8 cellular contexts compared by ENCODE assay signal in genomic region chr12:49088190-49088931, GRCh38. TPM values are rescaled to one million over a fixed set of nuclear protein-coding genes. Genes with fewer than 3 reads are reported as not detected.
A peak's percentile ranks its signal among the peaks of the same experiment; 100 is the strongest.
DNase-seq lines count a peak whose midpoint lies in the region; ATAC-seq and TF ChIP-seq lines count a peak whose summit lies in the region.

No MANE protein-coding gene starts in this region.

- intact Hi-C loops in Calu3 (cut with micrococcal nuclease; ENCODE audit: unreplicated experiment) = loop anchor here (5.0 kb wide), 1 partner anchor 34 kb away; no protein-coding TSS in a partner anchor
- intact Hi-C loops in PC-3 (cut with micrococcal nuclease) = loop anchor here (1.0 to 2.0 kb wide), 3 partner anchors 20 to 146 kb away; partner anchors contain the start of gene RHEBL1
- intact Hi-C loops in esophagus squamous epithelium (cut with DNase I) = no loop called here

- TF ChIP-seq POLR2A in esophagus squamous epithelium (IDR thresholded peaks at IDR 0.05) = no peak

- H3K4me1 Mint-ChIP-seq in Calu3 (ENCODE audit: low read depth, unreplicated experiment) = no peaks in the 10 kb centered on the region
- H3K4me1 Mint-ChIP-seq in nephron = peaks cover 32% of the 10 kb centered on the region

- no peaks in the 10 kb centered on the region for H3K9me3 ChIP-seq in PC-3 (ENCODE audit: low read length)
- no peaks in the 10 kb centered on the region for H3K9me3 ChIP-seq in esophagus squamous epithelium

- H3K27ac ChIP-seq in KMS-11 (no peak overlapping the region), PC-3 (ENCODE audit: low read length) (no peak overlapping the region), esophagus squamous epithelium (peak overlapping the region in 2 of 4 donors; percentile 2 to 22)

- POLR2A ChIA-PET in PC-3 (lab: Charles Lee; ENCODE audit: unreplicated experiment) = interaction anchor here (0.5 to 0.6 kb wide), 2 partner anchors 11 to 24 kb away, joined by 4 to 10 read pairs; no protein-coding TSS in a partner anchor

- 5 to 6% methylated on average over 10 to 15 of the region's 18 CpGs for WGBS in esophagus squamous epithelium, 2 donors

- H3F3A ChIP-seq in PC-3 (ENCODE audit: low read length, unreplicated experiment) = no peaks in the 10 kb centered on the region

- H3K4me3 Mint-ChIP-seq in Calu3 (ENCODE audit: low read depth, unreplicated experiment) = no peak overlapping the region
- peak overlapping the region; percentile 51 to 57 (median 54) for H3K4me3 Mint-ChIP-seq in nephron

- H3K9ac ChIP-seq in KMS-11 = no peak overlapping the region
- H3K9ac ChIP-seq in PC-3 (ENCODE audit: low read length) = no peak overlapping the region

- peaks cover 32% of the 10 kb centered on the region for H3K27me3 ChIP-seq in KMS-11 (ENCODE audit: insufficient read depth, low read depth)
- peaks cover 26% of the 10 kb centered on the region for H3K27me3 ChIP-seq in PC-3 (ENCODE audit: low read length)
- H3K27me3 ChIP-seq in esophagus squamous epithelium = peaks cover 16 to 51% (median 28%) of the 10 kb centered on the region in 4 donors

- H3K4me1 ChIP-seq in KMS-11 (ENCODE audit: low read depth, poor library complexity, severe bottlenecking) = peaks cover 23% of the 10 kb centered on the region
- peaks cover 24% of the 10 kb centered on the region for H3K4me1 ChIP-seq in PC-3 (ENCODE audit: insufficient read depth, low read length)
- H3K4me1 ChIP-seq in esophagus squamous epithelium = peaks cover 27 to 58% (median 48%) of the 10 kb centered on the region in 3 donors

- H3K36me3 Mint-ChIP-seq in Calu3 (ENCODE audit: insufficient read depth, unreplicated experiment) (no peaks in the 10 kb centered on the region), nephron (ENCODE audit: low read depth) (no peaks in the 10 kb centered on the region)

- ATAC-seq in GM21717 (IDR thresholded peaks at IDR 0.05; ENCODE audit: unreplicated experiment) (peak; percentile 74), PC-3 (peak; percentile 80)

- DNase-seq in Calu3 (peak; percentile 70), PC-3 (peak; percentile 95), esophagus squamous epithelium (lab: John Stamatoyannopoulos, UW) (no peak)
- peak; percentile 66 for DNase-seq in activated T-cell treated with anti-CD3 and anti-CD28 coated beads, Interleukin-2, amount 50 U/mL, for 1 hour
- peak; percentile 52 for DNase-seq in stimulated activated naive CD4-positive, alpha-beta T cell treated with Interleukin-2 at 50 U/mL for 16 hours (lab: John Stamatoyannopoulos, UW)

- no peak overlapping the region for H3K4me3 ChIP-seq in KMS-11 (IDR thresholded peaks at IDR 0.05; ENCODE audit: insufficient read depth, low read depth, low read length)
- H3K4me3 ChIP-seq in PC-3 (ENCODE audit: low read length) = peak overlapping the region; percentile 59
- peak overlapping the region in 2 of 4 donors; percentile 11 to 49 for H3K4me3 ChIP-seq in esophagus squamous epithelium

- H3K4me2 ChIP-seq in KMS-11 (peak overlapping the region; percentile 68), PC-3 (ENCODE audit: low read length) (peak overlapping the region; percentile 83)

- CTCF ChIA-PET in Calu3 (lab: Charles Lee) = interaction anchor here (0.5 to 2.7 kb wide), 15 partner anchors 9 to 149 kb away, joined by 3 to 29 read pairs (median 6); partner anchors contain the start of genes LMBR1L, RHEBL1 and TUBA1B
- CTCF ChIA-PET in PC-3 (lab: Charles Lee) = interaction anchor here (0.5 to 3.2 kb wide), 14 partner anchors 8 to 1250 kb away, joined by 3 to 36 read pairs (median 5); partner anchors contain the start of genes DDX23 and RHEBL1

- H3K9me2 ChIP-seq in PC-3 (replicated peaks; ENCODE audit: low read length) = no peaks in the 10 kb centered on the region

- peak overlapping the region; percentile 92 for H2AFZ ChIP-seq in KMS-11 (ENCODE audit: low read depth)
- peak overlapping the region; percentile 83 for H2AFZ ChIP-seq in PC-3 (ENCODE audit: low read length)

- no peaks in the 10 kb centered on the region for H4K20me1 ChIP-seq in KMS-11 (ENCODE audit: insufficient read depth)
- H4K20me1 ChIP-seq in PC-3 (ENCODE audit: low read length) = no peaks in the 10 kb centered on the region

- no peaks in the 10 kb centered on the region for H3K79me2 ChIP-seq in KMS-11 (ENCODE audit: insufficient read depth, low read depth)
- no peaks in the 10 kb centered on the region for H3K79me2 ChIP-seq in PC-3 (ENCODE audit: low read length)

- H3K27me3 Mint-ChIP-seq in Calu3 (ENCODE audit: unreplicated experiment) (peaks cover 39% of the 10 kb centered on the region), nephron (ENCODE audit: low read depth) (peaks cover 75% of the 10 kb centered on the region)

- TF ChIP-seq CTCF in Calu3 (IDR thresholded peaks at IDR 0.05; ENCODE audit: unreplicated experiment) (peak; percentile 55), KMS-11 (conservative IDR thresholded peaks at IDR 0.05; ENCODE audit: low read depth, low read length) (peak; percentile 92), PC-3 (conservative IDR thresholded peaks at IDR 0.05; ENCODE audit: low read depth, low read length) (peak; percentile 94), esophagus squamous epithelium (IDR thresholded peaks at IDR 0.05) (peak; percentile 82 to 87 (median 84)), nephron (IDR thresholded peaks at IDR 0.05; ENCODE audit: unreplicated experiment in 3 of 3) (peak; percentile 84 to 89 (median 87))

- H3K9me3 Mint-ChIP-seq in Calu3 (ENCODE audit: low read depth, unreplicated experiment) (no peaks in the 10 kb centered on the region), nephron (no peaks in the 10 kb centered on the region)

- H3K36me3 ChIP-seq in KMS-11 (ENCODE audit: insufficient read depth) (no peaks in the 10 kb centered on the region), PC-3 (ENCODE audit: low read depth, low read length) (no peaks in the 10 kb centered on the region), esophagus squamous epithelium (no peaks in the 10 kb centered on the region)

- H3K27ac Mint-ChIP-seq in Calu3 (ENCODE audit: unreplicated experiment) = no peak overlapping the region
- no peak overlapping the region for H3K27ac Mint-ChIP-seq in nephron

- BruUV-seq in Calu3 (replicated peaks; lab: Mats Ljungman, UMichigan) (no TSS peak), PC-3 (replicated peaks; lab: Mats Ljungman, UMichigan) (no TSS peak)

RNA-seq across cellular contexts. Expression of gene DHH, which starts 6.2 kb away (rescaled TPM):
- not detected in 2 replicates for total RNA-seq in Calu3 (2022)
- 0.04 and 0.23 TPM in 2 replicates for total RNA-seq in PC-3 (2014; rRNA removed)
- total RNA-seq in esophagus squamous epithelium = under 1 TPM in 3 of 4 donors, not detected in 1; 0.19 to 0.31 (median 0.21) TPM

RNA-seq across cellular contexts. Expression of gene RHEBL1, which starts 18.6 kb away (rescaled TPM):
- total RNA-seq in Calu3 (2022) (2.0 and 2.6 TPM in 2 replicates), PC-3 (2014; rRNA removed) (4.2 and 5.0 TPM in 2 replicates), esophagus squamous epithelium (under 1 TPM in 2 of 4 donors, not detected in 2; 0.23 to 0.44 TPM)

RNA-seq across cellular contexts. Expression of gene LMBR1L, which starts 22.3 kb away (rescaled TPM):
- total RNA-seq in Calu3 (2022) = 23.3 and 26.4 TPM in 2 replicates
- 17.1 and 18.5 TPM in 2 replicates for total RNA-seq in PC-3 (2014; rRNA removed)
- 10 to 100 TPM; 13.7 to 41.8 (median 27.8) TPM for total RNA-seq in esophagus squamous epithelium

RNA-seq across cellular contexts. Expression of gene KMT2D, which starts 27.8 kb away (rescaled TPM):
- 72.9 and 79.7 TPM in 2 replicates for total RNA-seq in Calu3 (2022)
- total RNA-seq in PC-3 (2014; rRNA removed) = 41.9 and 51.7 TPM in 2 replicates
- 10 to 100 TPM; 29.4 to 67.9 (median 47.9) TPM for total RNA-seq in esophagus squamous epithelium

RNA-seq across cellular contexts. Expression of gene TUBA1B, which starts 42.8 kb away (rescaled TPM):
- total RNA-seq in Calu3 (2022) (690 and 793 TPM in 2 replicates), PC-3 (2014; rRNA removed) (4,374 and 4,720 TPM in 2 replicates), esophagus squamous epithelium (100 to 1,000 TPM; 414 to 957 (median 699) TPM)
